9 cellular contexts compared by ENCODE assay signal in the genomic region with DNA sequence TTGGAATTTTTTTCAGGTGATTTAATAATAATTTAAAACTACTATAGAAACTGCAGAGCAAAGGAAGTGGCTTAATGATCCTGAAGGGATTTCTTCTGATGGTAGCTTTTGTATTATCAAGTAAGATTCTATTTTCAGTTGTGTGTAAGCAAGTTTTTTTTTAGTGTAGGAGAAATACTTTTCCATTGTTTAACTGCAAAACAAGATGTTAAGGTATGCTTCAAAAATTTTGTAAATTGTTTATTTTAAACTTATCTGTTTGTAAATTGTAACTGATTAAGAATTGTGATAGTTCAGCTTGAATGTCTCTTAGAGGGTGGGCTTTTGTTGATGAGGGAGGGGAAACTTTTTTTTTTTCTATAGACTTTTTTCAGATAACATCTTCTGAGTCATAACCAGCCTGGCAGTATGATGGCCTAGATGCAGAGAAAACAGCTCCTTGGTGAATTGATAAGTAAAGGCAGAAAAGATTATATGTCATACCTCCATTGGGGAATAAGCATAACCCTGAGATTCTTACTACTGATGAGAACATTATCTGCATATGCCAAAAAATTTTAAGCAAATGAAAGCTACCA. TPM values are rescaled to one million over a fixed set of nuclear protein-coding genes. Genes with fewer than 3 reads are reported as not detected.
DNase-seq lines count a peak whose midpoint lies in the region; ATAC-seq and TF ChIP-seq lines count a peak whose summit lies in the region.
"Had no signal": no experiment of that assay in that cellular context is flagged by ENCODE, and none has a peak within 500 bp of the region (broad histone marks: within the 10 kb centered on the region; RNA-seq: fewer than 3 reads in every experiment).

No MANE protein-coding gene starts in this region.

- no peak overlapping the region for H2BK5ac ChIP-seq in mesenchymal stem cell (ENCODE audit: low read depth, low read length, poor library complexity, severe bottlenecking)

- H2AFZ ChIP-seq in ACC112 (ENCODE audit: low read length, unreplicated experiment) (no peak overlapping the region), mesenchymal stem cell (ENCODE audit: low read depth, low read length) (no peak overlapping the region)

- no peak for TF ChIP-seq CTCF in cardiac fibroblast (IDR thresholded peaks at IDR 0.05; ENCODE audit: low read depth, low read length)

- no peak overlapping the region for H3K23ac ChIP-seq in mesenchymal stem cell (ENCODE audit: low read length in 2 of 2)

- no peak overlapping the region for H3K14ac ChIP-seq in mesenchymal stem cell (ENCODE audit: low read length in 2 of 2)

- H3K36me3 ChIP-seq in ACC112 (ENCODE audit: insufficient read depth, low read length) (peaks cover 75% of the 10 kb centered on the region), mesenchymal stem cell (ENCODE audit: control insufficient read depth in 1 of 2, insufficient read depth in 2 of 2, low read depth in 1 of 2, low read length in 2 of 2) (peaks cover 19 to 78% of the 10 kb centered on the region in 2 experiments)

- no peaks in the 10 kb centered on the region for H3K27me3 Mint-ChIP-seq in IgD-negative memory B cell
- peaks cover 4% of the 10 kb centered on the region for H3K27me3 Mint-ChIP-seq in activated naive CD4-positive, alpha-beta T cell treated with anti-CD3 and anti-CD28 coated beads, Interleukin-2, amount 10 ng/mL, durations not matched to agents 7 days and 5 days

- peak overlapping the region in 2 of 3 donors; percentile 81 to 86 for H3K27ac Mint-ChIP-seq in IgD-negative memory B cell
- no peak overlapping the region for H3K27ac Mint-ChIP-seq in activated naive CD4-positive, alpha-beta T cell treated with anti-CD3 and anti-CD28 coated beads, Interleukin-2, amount 10 ng/mL, durations not matched to agents 7 days and 5 days

- no peak overlapping the region for H3K4me2 ChIP-seq in mesenchymal stem cell (ENCODE audit: low read length, poor library complexity, severe bottlenecking)

- H2AK5ac ChIP-seq in mesenchymal stem cell (ENCODE audit: low read length, severe bottlenecking): no peak overlapping the region

- H3K79me2 ChIP-seq in ACC112 (ENCODE audit: control insufficient read depth, insufficient read depth, low read length, unreplicated experiment): peaks cover 88% of the 10 kb centered on the region

- DNase-seq in cardiac fibroblast (ENCODE audit: low read depth in 2 of 2) (peak; percentile 71 to 78), mesenchymal stem cell (peak; percentile 72), HuH-7.5 (ENCODE audit: low spot score) (no peak)
- DNase-seq in activated naive CD4-positive, alpha-beta T cell treated with anti-CD3 and anti-CD28 coated beads, Interleukin-2, amount 10 ng/mL, durations not matched to agents 7 days and 5 days: no peak

- H3K4me3 Mint-ChIP-seq in IgD-negative memory B cell: no peak overlapping the region
- no peak overlapping the region for H3K4me3 Mint-ChIP-seq in activated naive CD4-positive, alpha-beta T cell treated with anti-CD3 and anti-CD28 coated beads, Interleukin-2, amount 10 ng/mL, durations not matched to agents 7 days and 5 days

- H3K9ac ChIP-seq in mesenchymal stem cell (ENCODE audit: low read length): peak overlapping the region; percentile 98

- CTCF ChIA-PET in activated naive CD4-positive, alpha-beta T cell treated with anti-CD3 and anti-CD28 coated beads, Interleukin-2, amount 10 ng/mL, durations not matched to agents 7 days and 5 days (lab: Charles Lee): interaction anchor here (0.6 to 10.5 kb wide), 4 partner anchors 19 to 84 kb away, joined by 3 to 145 read pairs (median 4); a partner anchor contains a TSS

- peaks cover 22% of the 10 kb centered on the region for H3K36me3 Mint-ChIP-seq in IgD-negative memory B cell
- peaks cover 40% of the 10 kb centered on the region for H3K36me3 Mint-ChIP-seq in activated naive CD4-positive, alpha-beta T cell treated with anti-CD3 and anti-CD28 coated beads, Interleukin-2, amount 10 ng/mL, durations not matched to agents 7 days and 5 days

- H3K4me3 ChIP-seq in ACC112 (ENCODE audit: low read depth, low read length) (peak overlapping the region; percentile 98), cardiac fibroblast (replicated peaks in 1 of 2; ENCODE audit: low read depth in 2 of 2, low read length in 2 of 2) (peak overlapping the region; percentile 74 to 93), mesenchymal stem cell (ENCODE audit: insufficient read depth in 1 of 2, low read depth in 1 of 2, low read length in 2 of 2) (peak overlapping the region; percentile 44 to 90)

- peaks cover 12% of the 10 kb centered on the region for H3K4me1 ChIP-seq in ACC112 (ENCODE audit: control insufficient read depth, insufficient read depth, low read length, unreplicated experiment)
- H3K4me1 ChIP-seq in mesenchymal stem cell (ENCODE audit: control insufficient read depth, insufficient read depth, low read depth, low read length): peaks cover 6% of the 10 kb centered on the region

- H3K9me3 ChIP-seq in mesenchymal stem cell (ENCODE audit: control insufficient read depth, low read length): no peaks in the 10 kb centered on the region

- H3K27me3 ChIP-seq in ACC112 (ENCODE audit: insufficient read depth, low read length) (no peaks in the 10 kb centered on the region), mesenchymal stem cell (ENCODE audit: control insufficient read depth in 1 of 2, insufficient read depth in 1 of 2, low read length in 2 of 2) (no peaks in the 10 kb centered on the region)

- no peak overlapping the region for H2BK15ac ChIP-seq in mesenchymal stem cell (ENCODE audit: low read depth, poor library complexity, severe bottlenecking)

- H3K79me1 ChIP-seq in mesenchymal stem cell (replicated peaks; ENCODE audit: low read length, poor library complexity, severe bottlenecking): no peaks in the 10 kb centered on the region

- no peak overlapping the region for H4K91ac ChIP-seq in mesenchymal stem cell (ENCODE audit: low read length)

- peaks cover 27 to 51% (median 31%) of the 10 kb centered on the region in 3 donors for H3K4me1 Mint-ChIP-seq in IgD-negative memory B cell
- H3K4me1 Mint-ChIP-seq in activated naive CD4-positive, alpha-beta T cell treated with anti-CD3 and anti-CD28 coated beads, Interleukin-2, amount 10 ng/mL, durations not matched to agents 7 days and 5 days: peaks cover 32% of the 10 kb centered on the region

- ATAC-seq in GM18519 (IDR thresholded peaks at IDR 0.05; ENCODE audit: low FRiP score, unreplicated experiment): no peak
- no peak for ATAC-seq in GM21381 (IDR thresholded peaks at IDR 0.05; ENCODE audit: unreplicated experiment)

- H2BK12ac ChIP-seq in mesenchymal stem cell (ENCODE audit: low read length in 2 of 2): no peak overlapping the region

- H3K4ac ChIP-seq in mesenchymal stem cell (ENCODE audit: low read depth in 1 of 2, low read length in 2 of 2): no peak overlapping the region

- no peak overlapping the region for H4K8ac ChIP-seq in mesenchymal stem cell (ENCODE audit: low read length)

- H3K27ac ChIP-seq in ACC112 (ENCODE audit: low read depth, low read length): peak overlapping the region; percentile 99
- peak overlapping the region; percentile 97 for H3K27ac ChIP-seq in mesenchymal stem cell (ENCODE audit: low read length, poor library complexity, severe bottlenecking)
- H3K27ac ChIP-seq: RWPE1 had no signal

- H3K9me3 Mint-ChIP-seq in IgD-negative memory B cell: no peaks in the 10 kb centered on the region
- H3K9me3 Mint-ChIP-seq in activated naive CD4-positive, alpha-beta T cell treated with anti-CD3 and anti-CD28 coated beads, Interleukin-2, amount 10 ng/mL, durations not matched to agents 7 days and 5 days: no peaks in the 10 kb centered on the region

- no peak overlapping the region for H2BK120ac ChIP-seq in mesenchymal stem cell (ENCODE audit: low read depth, low read length)

- H3K18ac ChIP-seq in mesenchymal stem cell (ENCODE audit: low read depth in 1 of 2, low read length in 2 of 2): no peak overlapping the region

RNA-seq across cellular contexts. Expression of a gene that starts 3.5 kb away (rescaled TPM):
- 3,054 TPM for polyA plus RNA-seq in IgD-negative memory B cell
- polyA plus RNA-seq in mesenchymal stem cell (2013, experiment 1 of 2): 972 TPM
- polyA plus RNA-seq in mesenchymal stem cell (2013, experiment 2 of 2): 756 TPM

RNA-seq across cellular contexts. Expression of a gene that starts 22.5 kb away (rescaled TPM):
- 34.0 TPM for polyA plus RNA-seq in IgD-negative memory B cell
- polyA plus RNA-seq in mesenchymal stem cell (2013, experiment 1 of 2): 114 TPM
- 115 TPM for polyA plus RNA-seq in mesenchymal stem cell (2013, experiment 2 of 2)

RNA-seq across cellular contexts. Expression of a gene that starts 55.8 kb away (rescaled TPM):
- 37.4 TPM for polyA plus RNA-seq in IgD-negative memory B cell
- 52.8 TPM for polyA plus RNA-seq in mesenchymal stem cell (2013, experiment 1 of 2)
- 46.9 TPM for polyA plus RNA-seq in mesenchymal stem cell (2013, experiment 2 of 2)

Comparison
In these comparisons a context has a peak if more than half of its experiments do, and no peak if none do; other contexts are left out.
1. DNase-seq: peak in cardiac fibroblast (2 of 2) and mesenchymal stem cell (single experiment); none in HuH-7.5 (single experiment) and activated naive CD4-positive, alpha-beta T cell treated with anti-CD3 and anti-CD28 coated beads, Interleukin-2, amount 10 ng/mL, durations not matched to agents 7 days and 5 days (single experiment).
2. Peak in every context shown above with its lines, with median percentiles within 50 percentile points of each other: H3K4me3 ChIP-seq.